ENCODE assay signal across 16 cellular contexts in the genomic region with DNA sequence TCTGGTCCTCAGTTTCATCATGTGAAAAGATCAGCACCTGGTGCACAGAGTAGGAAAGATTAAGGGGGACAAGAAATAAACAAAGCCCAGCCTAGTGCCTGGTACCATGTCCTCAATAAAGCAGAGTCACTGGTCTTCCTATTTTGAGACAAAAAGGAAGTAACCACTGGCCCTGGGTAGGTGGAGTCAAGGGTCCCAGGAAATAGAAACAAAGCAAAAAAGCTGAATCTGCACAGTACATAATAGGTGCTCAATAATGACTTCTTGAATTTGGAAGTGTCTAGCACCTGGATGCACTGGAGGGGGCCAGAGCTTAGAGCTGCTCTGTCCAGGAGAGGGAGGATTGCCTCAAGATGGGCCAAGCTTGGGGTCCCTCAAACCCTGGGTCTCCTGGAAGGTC. TPM values are rescaled to one million over a fixed set of nuclear protein-coding genes. Genes with fewer than 3 reads are reported as not detected.
"Had no signal": no experiment of that assay in that cellular context is flagged by ENCODE, and none has a peak within 500 bp of the region (broad histone marks: within the 10 kb centered on the region; RNA-seq: fewer than 3 reads in every experiment).

No MANE protein-coding gene starts in this region.

- H3K4me3 ChIP-seq: stomach had no signal

- H3K79me2 ChIP-seq: parathyroid adenoma had no signal

- H3K4me1 ChIP-seq: parathyroid adenoma had no signal

- H3K36me3 ChIP-seq: stomach, WERI-Rb-1 had no signal

- H3K27me3 ChIP-seq: dorsolateral prefrontal cortex had no signal

- H3K27ac ChIP-seq: parathyroid adenoma, stomach, WERI-Rb-1 had no signal

- DNase-seq: activated CD4-positive, alpha-beta T cell treated with anti-CD3 and anti-CD28 coated beads for 36 hours; activated CD8-positive, alpha-beta memory T cell treated with anti-CD3 and anti-CD28 coated beads, Interleukin-2, amount 50 U/mL, for 4 hours; activated CD8-positive, alpha-beta T cell treated with anti-CD3 and anti-CD28 coated beads for 36 hours; activated gamma-delta T cell treated with Interleukin-2 at 50 U/mL for 16 hours; activated naive CD8-positive, alpha-beta T cell treated with anti-CD3 and anti-CD28 coated beads for 36 hours; activated T-cell treated with anti-CD3 and anti-CD28 coated beads, Interleukin-2, amount 50 U/mL, for 72 hours; dorsolateral prefrontal cortex; hypothalamus; stimulated activated CD4-positive, alpha-beta T cell treated with anti-CD3 and anti-CD28 coated beads, Interleukin-15, amount 100 ng/mL, for 24 hours; stimulated activated CD4-positive, alpha-beta T cell treated with anti-CD3 and anti-CD28 coated beads, Interleukin-4, amount 100 ng/mL, for 4 hours; stomach; T-helper 9 cell had no signal

- H3K9me3 ChIP-seq: stomach had no signal

- H3K36me3 Mint-ChIP-seq: activated naive CD8-positive, alpha-beta T cell treated with anti-CD3 and anti-CD28 coated beads for 36 hours had no signal

- H2AFZ ChIP-seq: parathyroid adenoma had no signal

- H3K4me3 Mint-ChIP-seq: activated CD4-positive, alpha-beta T cell treated with anti-CD3 and anti-CD28 coated beads for 36 hours; activated CD8-positive, alpha-beta T cell treated with anti-CD3 and anti-CD28 coated beads for 36 hours; activated naive CD8-positive, alpha-beta T cell treated with anti-CD3 and anti-CD28 coated beads for 36 hours had no signal

- H3K27ac Mint-ChIP-seq: activated CD4-positive, alpha-beta T cell treated with anti-CD3 and anti-CD28 coated beads for 36 hours; activated CD8-positive, alpha-beta T cell treated with anti-CD3 and anti-CD28 coated beads for 36 hours; activated naive CD8-positive, alpha-beta T cell treated with anti-CD3 and anti-CD28 coated beads for 36 hours; activated T-cell treated with anti-CD3 and anti-CD28 coated beads, Interleukin-2, amount 50 U/mL, for 72 hours had no signal

- ATAC-seq: activated CD4-positive, alpha-beta T cell treated with anti-CD3 and anti-CD28 coated beads for 36 hours; activated CD8-positive, alpha-beta T cell treated with anti-CD3 and anti-CD28 coated beads for 36 hours; activated T-cell treated with anti-CD3 and anti-CD28 coated beads, Interleukin-2, amount 50 U/mL, for 72 hours; esophagus mucosa had no signal

- H3K9me3 Mint-ChIP-seq: activated CD8-positive, alpha-beta T cell treated with anti-CD3 and anti-CD28 coated beads for 36 hours; activated naive CD8-positive, alpha-beta T cell treated with anti-CD3 and anti-CD28 coated beads for 36 hours; activated T-cell treated with anti-CD3 and anti-CD28 coated beads, Interleukin-2, amount 50 U/mL, for 72 hours had no signal

- H3K9ac ChIP-seq: parathyroid adenoma had no signal

RNA-seq across cellular contexts. Expression of a gene that starts 1.9 kb away (rescaled TPM):
- total RNA-seq: activated CD4-positive, alpha-beta T cell treated with anti-CD3 and anti-CD28 coated beads for 36 hours had no signal

RNA-seq across cellular contexts. Expression of a gene that starts 55.7 kb away (rescaled TPM):
- total RNA-seq: activated CD4-positive, alpha-beta T cell treated with anti-CD3 and anti-CD28 coated beads for 36 hours; activated CD8-positive, alpha-beta T cell treated with anti-CD3 and anti-CD28 coated beads for 36 hours; activated naive CD8-positive, alpha-beta T cell treated with anti-CD3 and anti-CD28 coated beads for 36 hours; activated T-cell treated with anti-CD3 and anti-CD28 coated beads, Interleukin-2, amount 50 U/mL, for 72 hours had no signal
- polyA plus RNA-seq: neural cell had no signal
